Comparison of ENCODE assay signal across 28 cellular contexts in the genomic region with DNA sequence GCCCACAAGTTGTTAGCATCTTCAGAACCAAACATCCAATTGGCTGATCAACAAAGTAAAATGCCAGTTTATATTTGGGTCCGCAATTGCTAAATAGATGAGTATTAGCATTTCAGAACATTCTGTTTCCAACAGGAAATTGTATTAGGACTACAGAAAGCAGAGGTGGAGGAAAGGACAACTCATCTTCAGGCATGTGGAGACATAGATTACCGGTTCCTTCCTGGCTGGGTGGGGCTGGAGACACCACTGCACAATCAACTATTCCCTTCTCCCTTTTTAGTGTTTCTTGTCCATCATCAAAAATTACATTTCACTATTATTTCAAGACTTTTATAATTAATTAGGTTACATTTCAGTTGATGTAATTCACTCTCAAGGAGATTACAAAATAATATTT.
"Had no signal": no experiment of that assay in that cellular context is flagged by ENCODE, and none has a peak within 500 bp of the region (broad histone marks: within the 10 kb centered on the region; RNA-seq: fewer than 3 reads in every experiment).

No MANE protein-coding gene starts in this region.

- H3K27me3 ChIP-seq: ascending aorta, MG63, Peyer's patch had no signal

- H3K27ac Mint-ChIP-seq: activated CD4-positive, alpha-beta T cell treated with anti-CD3 and anti-CD28 coated beads, Interleukin-2, amount 10 ng/mL, durations not matched to agents 24 days and 14 days; activated CD8-positive, alpha-beta T cell treated with anti-CD3 and anti-CD28 coated beads for 36 hours; activated naive CD4-positive, alpha-beta T cell treated with anti-CD3 and anti-CD28 coated beads, Interleukin-2, amount 50 U/mL, for 24 hours; activated naive CD8-positive, alpha-beta T cell treated with anti-CD3 and anti-CD28 coated beads, Interleukin-2, amount 10 ng/mL, durations not matched to agents 7 days and 5 days; activated T-helper 2 cell treated with anti-CD3 and anti-CD28 coated beads, Interferon-gamma antibody, Interleukin-2, Interleukin-4, amounts not matched to agents 10 μg/mL and 5 μg/mL and 100 μg/mL, durations not matched to agents 14 hours and 24 hours and 36 hours had no signal

- H3K4me3 Mint-ChIP-seq: activated CD4-positive, alpha-beta T cell treated with anti-CD3 and anti-CD28 coated beads, Interleukin-2, amount 10 ng/mL, durations not matched to agents 24 days and 14 days; activated CD8-positive, alpha-beta T cell treated with anti-CD3 and anti-CD28 coated beads for 36 hours; activated naive CD4-positive, alpha-beta T cell treated with anti-CD3 and anti-CD28 coated beads, Interleukin-2, amount 50 U/mL, for 24 hours; activated naive CD8-positive, alpha-beta T cell treated with anti-CD3 and anti-CD28 coated beads, Interleukin-2, amount 10 ng/mL, durations not matched to agents 7 days and 5 days had no signal

- H3K4me3 ChIP-seq: ascending aorta, MG63, Peyer's patch had no signal

- H3K9me3 Mint-ChIP-seq: activated CD4-positive, alpha-beta T cell treated with anti-CD3 and anti-CD28 coated beads, Interleukin-2, amount 10 ng/mL, durations not matched to agents 24 days and 14 days; activated CD8-positive, alpha-beta T cell treated with anti-CD3 and anti-CD28 coated beads for 36 hours; activated naive CD4-positive, alpha-beta T cell treated with anti-CD3 and anti-CD28 coated beads, Interleukin-2, amount 50 U/mL, for 24 hours; activated naive CD8-positive, alpha-beta T cell treated with anti-CD3 and anti-CD28 coated beads, Interleukin-2, amount 10 ng/mL, durations not matched to agents 7 days and 5 days; activated T-helper 2 cell treated with anti-CD3 and anti-CD28 coated beads, Interferon-gamma antibody, Interleukin-2, Interleukin-4, amounts not matched to agents 10 μg/mL and 5 μg/mL and 100 μg/mL, durations not matched to agents 14 hours and 24 hours and 36 hours had no signal

- H3K9me3 ChIP-seq: ascending aorta, MG63, Peyer's patch had no signal

- DNase-seq: activated CD4-positive, alpha-beta T cell treated with anti-CD3 and anti-CD28 coated beads, Interleukin-2, amount 10 ng/mL, durations not matched to agents 24 days and 14 days; activated CD4-positive, alpha-beta T cell treated with anti-CD3 and anti-CD28 coated beads, Interleukin-2, amount 50 U/mL, for 4 hours; activated CD8-positive, alpha-beta T cell treated with anti-CD3 and anti-CD28 coated beads for 36 hours; activated gamma-delta T cell; activated naive CD4-positive, alpha-beta T cell treated with Interleukin-2 at 50 U/mL for 16 hours; activated naive CD8-positive, alpha-beta T cell treated with anti-CD3 and anti-CD28 coated beads, Interleukin-2, amount 10 ng/mL, durations not matched to agents 7 days and 5 days; activated T-cell treated with anti-CD3 and anti-CD28 coated beads, Interleukin-2, amount 50 U/mL, for 1 hour; amygdala; MG63; NCI-H1048; NCI-H1436; NCI-H1694; NCI-H1930; NCI-H2081 treated with DMSO at 0.1 percent for 48 hours; NCI-H345; NCI-H526; NCI-H748 treated with DMSO at 0.1 percent for 48 hours; NK-92 treated with Interleukin-12 subunit alpha and Interleukin-12 subunit beta, amount 100 ng/mL, for 24 hours; PC-3; Peyer's patch; Right ventricle myocardium superior; SW 1271; T-helper 1 cell; T-helper 2 cell; T-helper 9 cell had no signal

- ATAC-seq: activated CD8-positive, alpha-beta T cell treated with anti-CD3 and anti-CD28 coated beads for 36 hours; PC-3 had no signal

- H3K27ac ChIP-seq: ascending aorta, Peyer's patch had no signal

- H3K4me1 ChIP-seq: ascending aorta, Peyer's patch had no signal

- H3K36me3 ChIP-seq: ascending aorta, MG63, Peyer's patch had no signal

- H3K36me3 Mint-ChIP-seq: activated naive CD4-positive, alpha-beta T cell treated with anti-CD3 and anti-CD28 coated beads, Interleukin-2, amount 50 U/mL, for 24 hours; activated naive CD8-positive, alpha-beta T cell treated with anti-CD3 and anti-CD28 coated beads, Interleukin-2, amount 10 ng/mL, durations not matched to agents 7 days and 5 days had no signal
